Comparison of ENCODE assay signal across 8 cellular contexts in the genomic region with DNA sequence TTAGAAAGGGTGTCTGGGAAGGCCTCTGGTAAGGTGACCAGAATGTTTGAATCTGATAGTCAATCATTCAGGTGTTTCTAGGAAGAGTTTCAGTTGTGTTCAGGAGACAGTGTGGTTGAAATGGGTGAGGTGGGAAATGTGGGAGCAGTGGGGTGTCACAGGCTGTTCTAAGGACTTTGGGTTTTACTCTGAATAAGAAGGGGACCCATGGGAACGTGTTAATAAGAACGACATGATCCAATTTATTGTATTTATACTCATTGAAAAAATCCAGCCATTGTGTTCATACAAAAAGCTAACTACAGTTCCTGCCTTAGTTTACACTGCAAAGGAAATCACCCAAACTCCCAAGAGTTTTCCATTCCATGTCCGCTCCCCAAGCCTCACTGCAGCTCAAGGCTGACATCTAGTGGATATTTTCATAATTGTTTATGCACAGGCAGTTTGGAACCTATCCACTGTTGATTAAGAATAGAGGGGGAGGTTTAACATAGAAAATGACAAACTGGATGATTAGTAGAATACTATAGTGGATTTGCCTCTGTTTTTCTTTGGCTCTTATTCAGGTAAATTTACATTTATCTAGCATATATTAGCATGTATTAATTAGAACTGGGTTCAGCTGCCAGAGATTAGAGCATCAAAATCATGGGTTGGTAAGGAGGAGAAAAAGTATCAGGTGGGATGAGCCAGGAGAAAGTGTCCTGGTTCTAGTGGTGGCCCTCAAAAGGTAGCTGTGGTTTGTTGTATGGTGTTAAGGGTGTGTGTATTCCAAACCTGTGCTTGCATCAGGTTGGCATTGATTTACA. TPM values are rescaled to one million over a fixed set of nuclear protein-coding genes. Genes with fewer than 3 reads are reported as not detected.
DNase-seq lines count a peak whose midpoint lies in the region; ATAC-seq, FAIRE-seq and TF ChIP-seq lines count a peak whose summit lies in the region.

No MANE protein-coding gene starts in this region.

- peak; percentile 73 for TF ChIP-seq CTCF in AG09319 (IDR thresholded peaks at IDR 0.05; ENCODE audit: low read depth, low read length)
- peak; percentile 64 for TF ChIP-seq CTCF in GM06990 (IDR thresholded peaks at IDR 0.05; ENCODE audit: insufficient read depth, low read length, poor library complexity, severe bottlenecking)
- TF ChIP-seq CTCF in GM12878 (IDR thresholded peaks at IDR 0.05 in 2 of 3, conservative IDR thresholded peaks at IDR 0.05 in 1 of 3; ENCODE audit: control insufficient read depth in 2 of 3, extremely low read depth in 1 of 3, insufficient read depth in 1 of 3, low read depth in 3 of 3, low read length in 3 of 3): peak; percentile 66 to 92 (median 76)

- H3K4me2 ChIP-seq in GM12878 (ENCODE audit: control insufficient read depth, insufficient read depth): no peak overlapping the region

- RAD21 ChIA-PET in GM12878 (lab: Charles Lee; ENCODE audit: unreplicated experiment): interaction anchor here (0.6 to 1.2 kb wide), 3 partner anchors 11 to 272 kb away, joined by 3 read pairs; no protein-coding TSS in a partner anchor

- intact Hi-C loops in GM12878 (cut with micrococcal nuclease; ENCODE audit: unreplicated experiment): loop anchor here (1.0 to 10.0 kb wide), 7 partner anchors 90 to 1748 kb away; no protein-coding TSS in a partner anchor

- H3K4me3 ChIP-seq in GM06990 (replicated peaks; ENCODE audit: low read depth, low read length) (no peak overlapping the region), GM12878 (no peak overlapping the region)

- H3K36me3 ChIP-seq in GM06990 (ENCODE audit: control insufficient read depth, insufficient read depth, low read length) (no peaks in the 10 kb centered on the region), GM12878 (ENCODE audit: control insufficient read depth in 2 of 2, insufficient read depth in 2 of 2, low read length in 1 of 2) (no peaks in the 10 kb centered on the region)

- no TSS peak for BruUV-seq in GM12878 (replicated peaks; lab: Mats Ljungman, UMichigan)

- ATAC-seq in HG02885 (IDR thresholded peaks at IDR 0.05; ENCODE audit: poor library complexity, unreplicated experiment): peak; percentile 40
- peak; percentile 71 for ATAC-seq in GM12878
- ATAC-seq in stimulated activated naive CD8-positive, alpha-beta T cell treated with anti-CD3 and anti-CD28 coated beads, Interleukin-15, Interleukin-2, amounts not matched to agents 100 U/mL and 50 U/mL, for 24 hours: no peak
- ATAC-seq in GM18861 (IDR thresholded peaks at IDR 0.05; ENCODE audit: unreplicated experiment): no peak

- H3K27me3 ChIP-seq in GM06990 (replicated peaks; ENCODE audit: control insufficient read depth, insufficient read depth, low read length) (no peaks in the 10 kb centered on the region), GM12878 (replicated peaks in 1 of 2; ENCODE audit: control insufficient read depth in 2 of 2, insufficient read depth in 2 of 2, low read length in 1 of 2) (no peaks in the 10 kb centered on the region; a peak in 3 of 4 replicates)

- no peaks in the 10 kb centered on the region for H4K20me1 ChIP-seq in GM12878 (ENCODE audit: control insufficient read depth, insufficient read depth)

- peak; percentile 100 for TF ChIP-seq RAD21 in GM12878 (IDR thresholded peaks at IDR 0.05; ENCODE audit: insufficient read depth, low read depth, low read length)

- in situ Hi-C loops in GM12878 (cut with MboI): loop anchor here (5.0 to 25.0 kb wide), 2 partner anchors 583 to 1433 kb away; no protein-coding TSS in a partner anchor

- H3K9ac ChIP-seq in GM12878 (ENCODE audit: control insufficient read depth, insufficient read depth, low read length): no peak overlapping the region

- H3K27ac ChIP-seq in GM12878 (ENCODE audit: control insufficient read depth, insufficient read depth): no peak overlapping the region

- CTCF ChIA-PET in GM12878 (lab: Yijun Ruan, JAX): interaction anchor here (0.6 to 3.0 kb wide), 13 partner anchors 10 to 1431 kb away, joined by 3 to 15 read pairs (median 4); a partner anchor contains a TSS

- H2AFZ ChIP-seq in GM12878 (ENCODE audit: control insufficient read depth, low read depth, low read length): no peak overlapping the region

- TF ChIP-seq POLR2A in GM12878 (IDR thresholded peaks at IDR 0.05; ENCODE audit: low read depth, low read length): no peak

- peak; percentile 92 for FAIRE-seq in GM12878 (lab: Jason Lieb, UNC)

- no peak for DNase-seq in AG09319 (ENCODE audit: extremely low read depth, low read depth)
- peak; percentile 3 for DNase-seq in GM06990 (ENCODE audit: extremely low read depth, insufficient read length)
- peak; percentile 77 for DNase-seq in NCI-H345 (lab: John Stamatoyannopoulos, UW)
- DNase-seq in GM12878 (ENCODE audit: low read depth, low spot score): no peak
- peak; percentile 30 for DNase-seq in iPS DF 4.7 (ENCODE audit: extremely low read depth, low spot score)
- DNase-seq in stimulated activated naive CD8-positive, alpha-beta T cell treated with anti-CD3 and anti-CD28 coated beads, Interleukin-15, Interleukin-2, amounts not matched to agents 100 U/mL and 50 U/mL, for 24 hours: peak; percentile 19

- H3K4me1 ChIP-seq in GM12878 (ENCODE audit: control insufficient read depth, insufficient read depth, low read length): no peaks in the 10 kb centered on the region

- no peak for TF ChIP-seq EP300 in GM12878 (IDR thresholded peaks at IDR 0.05; ENCODE audit: borderline replicate concordance in 1 of 2, control insufficient read depth in 1 of 2, low read depth in 2 of 2, low read length in 2 of 2)

- H3K79me2 ChIP-seq in GM12878 (ENCODE audit: control insufficient read depth, insufficient read depth, low read length): no peaks in the 10 kb centered on the region

- POLR2A ChIA-PET in GM12878 (lab: Charles Lee): no interaction called here

- 32% methylated on average over 3 of the region's 3 CpGs for WGBS in GM12878 (ENCODE audit: insufficient coverage, insufficient replicate concordance, low lambda C conversion rate, missing lambda C conversion rate)

- SMC1A ChIA-PET in GM12878 (lab: Charles Lee; ENCODE audit: uncharacterized antibody, unreplicated experiment): interaction anchor here (1.0 to 1.4 kb wide), 2 partner anchors 14 to 272 kb away, joined by 3 to 7 read pairs; no protein-coding TSS in a partner anchor

- no peaks in the 10 kb centered on the region for H3K9me3 ChIP-seq in GM12878 (replicated peaks; ENCODE audit: control insufficient read depth, insufficient read depth, low read length)

TF ChIP-seq in GM12878, 131 proteins besides CTCF, POLR2A, EP300 and RAD21 (continues in another document):
- TF ChIP-seq POU2F2 (IDR thresholded peaks at IDR 0.05; ENCODE audit: borderline replicate concordance, low read depth, low read length) (0 out of 3 replicates have a peak, but pooled peaks have one; percentile 32), HDAC2 (IDR thresholded peaks at IDR 0.05) (no peak), ZNF217 (IDR thresholded peaks at IDR 0.05) (no peak), NR2C1 (IDR thresholded peaks at IDR 0.05) (no peak)
- TF ChIP-seq, protein P1, sequence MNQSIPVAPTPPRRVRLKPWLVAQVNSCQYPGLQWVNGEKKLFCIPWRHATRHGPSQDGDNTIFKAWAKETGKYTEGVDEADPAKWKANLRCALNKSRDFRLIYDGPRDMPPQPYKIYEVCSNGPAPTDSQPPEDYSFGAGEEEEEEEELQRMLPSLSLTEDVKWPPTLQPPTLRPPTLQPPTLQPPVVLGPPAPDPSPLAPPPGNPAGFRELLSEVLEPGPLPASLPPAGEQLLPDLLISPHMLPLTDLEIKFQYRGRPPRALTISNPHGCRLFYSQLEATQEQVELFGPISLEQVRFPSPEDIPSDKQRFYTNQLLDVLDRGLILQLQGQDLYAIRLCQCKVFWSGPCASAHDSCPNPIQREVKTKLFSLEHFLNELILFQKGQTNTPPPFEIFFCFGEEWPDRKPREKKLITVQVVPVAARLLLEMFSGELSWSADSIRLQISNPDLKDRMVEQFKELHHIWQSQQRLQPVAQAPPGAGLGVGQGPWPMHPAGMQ (IDR thresholded peaks at IDR 0.05; ENCODE audit: borderline replicate concordance): no peak

RNA-seq across cellular contexts. Expression of a gene that starts 17.7 kb away (rescaled TPM):
- total RNA-seq in GM12878 (2013; cell fraction: nucleolus; rRNA removed): 0.13 and 0.42 TPM in 2 replicates
- total RNA-seq in GM12878 (2014; rRNA removed) (0.05 and 0.06 TPM in 2 replicates), GM12878 (2014; rRNA removed; fragmentation: Illumina TruSeq; extraction: Trizol) (0.09 and 0.13 TPM in 2 replicates), GM12878 (2021) (0.13 TPM in 1 of 2 replicates, not detected in the other)
- 0.09 TPM for polyA plus RNA-seq in GM12878 (2011; ENCODE audit: low read depth)
- polyA plus RNA-seq in GM12878 (2011; rRNA removed) (0.07 and 0.08 TPM in 2 replicates), GM12878 (2014; fragmentation: Illumina TruSeq; extraction: Trizol) (0.07 and 0.14 TPM in 2 replicates), GM12878 (2014; fragmentation: Nextera tagmentation; extraction: Ambion mirVana) (under 1 TPM; 0.08 to 0.11 TPM), GM12878 (2014; rRNA removed) (0.04 and 0.06 TPM in 2 replicates), GM12878 (2016; fragmentation: Nextera tagmentation; extraction: Ambion mirVana) (not detected)
- 0.01 and 0.02 TPM in 2 replicates for polyA plus RNA-seq in GM12878 (2011; cell fraction: cytosol; rRNA removed)
- 0.07 TPM in 2 replicates for polyA plus RNA-seq in GM12878 (2011; cell fraction: nucleus; rRNA removed)
- not detected in 2 replicates for polyA plus RNA-seq in GM12878 (2012)
- polyA minus RNA-seq in GM12878 (2011; rRNA and poly(A)+ RNA removed): 0.15 TPM in 1 of 2 replicates, not detected in the other
- not detected in 2 replicates for polyA minus RNA-seq in GM12878 (2011; cell fraction: cytosol; rRNA and poly(A)+ RNA removed)
- 0.19 TPM in 1 of 2 replicates, not detected in the other for polyA minus RNA-seq in GM12878 (2011; cell fraction: nucleus; rRNA and poly(A)+ RNA removed)

Comparison
In these comparisons a context has a peak if more than half of its experiments do, and no peak if none do; other contexts are left out.
1. DNase-seq: peak in GM06990 (single experiment), NCI-H345 (single experiment), iPS DF 4.7 (single experiment) and stimulated activated naive CD8-positive, alpha-beta T cell treated with anti-CD3 and anti-CD28 coated beads, Interleukin-15, Interleukin-2, amounts not matched to agents 100 U/mL and 50 U/mL, for 24 hours (single experiment); none in AG09319 (single experiment) and GM12878 (single experiment).
2. ATAC-seq: peak in HG02885 (single experiment) and GM12878 (single experiment); none in stimulated activated naive CD8-positive, alpha-beta T cell treated with anti-CD3 and anti-CD28 coated beads, Interleukin-15, Interleukin-2, amounts not matched to agents 100 U/mL and 50 U/mL, for 24 hours (single experiment) and GM18861 (single experiment).
3. Peak in every context shown above with its lines, with median percentiles within 50 percentile points of each other: CTCF ChIP-seq.